Comparison of ENCODE assay signal across 12 cellular contexts in genomic region chr1:160538985-160539651, GRCh38. TPM values are rescaled to one million over a fixed set of nuclear protein-coding genes. Genes with fewer than 3 reads are reported as not detected.
DNase-seq lines count a peak whose midpoint lies in the region; ATAC-seq and TF ChIP-seq lines count a peak whose summit lies in the region.
"Had no signal": no experiment of that assay in that cellular context is flagged by ENCODE, and none has a peak within 500 bp of the region (broad histone marks: within the 10 kb centered on the region; RNA-seq: fewer than 3 reads in every experiment).

No MANE protein-coding gene starts in this region.

- DNase-seq in CD8-positive, alpha-beta T cell: no peak
- peak; percentile 35 for DNase-seq in HuH-7 (ENCODE audit: low spot score)
- no peak for DNase-seq in mesendoderm
- no peak for DNase-seq in adrenal gland
- no peak for DNase-seq in amygdala (lab: John Stamatoyannopoulos, UW)
- DNase-seq: aorta, Calu3, NCI-H2171 treated with DMSO at 0.1 percent for 48 hours, SHP77 treated with DMSO at 0.1 percent for 48 hours had no signal

- peak overlapping the region; percentile 79 for H2BK120ac ChIP-seq in mesendoderm (ENCODE audit: low read depth, low read length)

- H3K79me2 ChIP-seq in mesendoderm (ENCODE audit: control insufficient read depth, insufficient read depth, low read length): no peaks in the 10 kb centered on the region

- H3K27ac Mint-ChIP-seq in CD8-positive, alpha-beta T cell: peak overlapping the region; percentile 95
- peak overlapping the region; percentile 95 for H3K27ac Mint-ChIP-seq in activated naive CD8-positive, alpha-beta T cell

- no peaks in the 10 kb centered on the region for H3K27me3 Mint-ChIP-seq in CD8-positive, alpha-beta T cell (ENCODE audit: low read depth)
- no peaks in the 10 kb centered on the region for H3K27me3 Mint-ChIP-seq in activated naive CD8-positive, alpha-beta T cell

- no peak for TF ChIP-seq POLR2A in adrenal gland (IDR thresholded peaks at IDR 0.05)

- no peaks in the 10 kb centered on the region for H3K79me1 ChIP-seq in mesendoderm (ENCODE audit: low read length)

- intact Hi-C loops in CD8-positive, alpha-beta T cell (cut with DNase I, micrococcal nuclease): no loop called here
- intact Hi-C loops in adrenal gland (cut with DNase I): no loop called here

- no peak overlapping the region for H3K23ac ChIP-seq in mesendoderm (ENCODE audit: low read length)

- POLR2A ChIA-PET in CD8-positive, alpha-beta T cell (lab: Charles Lee): interaction anchor here (0.9 to 2.5 kb wide), 7 partner anchors 16 to 70 kb away, joined by 3 to 15 read pairs (median 3); partner anchors contain the start of gene SLAMF6

- no peak overlapping the region for H3K4me2 ChIP-seq in mesendoderm (ENCODE audit: low read length)

- H4K8ac ChIP-seq in mesendoderm (ENCODE audit: low read depth, low read length): no peak overlapping the region

- H3K4ac ChIP-seq in mesendoderm (ENCODE audit: low read depth, low read length): peak overlapping the region; percentile 55

- H3K36me3 Mint-ChIP-seq in CD8-positive, alpha-beta T cell: peaks cover 10% of the 10 kb centered on the region
- peaks cover 10% of the 10 kb centered on the region for H3K36me3 Mint-ChIP-seq in activated naive CD8-positive, alpha-beta T cell

- H3K4me1 ChIP-seq in CD8-positive, alpha-beta T cell (ENCODE audit: insufficient read depth, low read length): peaks cover 44% of the 10 kb centered on the region
- H3K4me1 ChIP-seq in mesendoderm (ENCODE audit: control insufficient read depth, low read depth, low read length) (peaks cover 13% of the 10 kb centered on the region), adrenal gland (replicated peaks in 1 of 2) (no peaks in the 10 kb centered on the region)

- TF ChIP-seq CTCF in CD8-positive, alpha-beta T cell (IDR thresholded peaks at IDR 0.05): no peak
- TF ChIP-seq CTCF in adrenal gland (IDR thresholded peaks at IDR 0.05): no peak

- no CpG with 5 or more reads among the region's 5 CpGs for WGBS in mesendoderm (ENCODE audit: extremely low coverage, insufficient coverage, low lambda C conversion rate)
- 61 to 72% (median 67%) methylated on average over 5 of the region's 5 CpGs for WGBS in adrenal gland, 4 donors

- H3K18ac ChIP-seq in mesendoderm (ENCODE audit: low read length): peak overlapping the region; percentile 86

- H3K27me3 ChIP-seq in CD8-positive, alpha-beta T cell (ENCODE audit: insufficient read depth, low read length): no peaks in the 10 kb centered on the region
- H3K27me3 ChIP-seq in mesendoderm (ENCODE audit: insufficient read depth, low read length, poor library complexity) (no peaks in the 10 kb centered on the region), adrenal gland (no peaks in the 10 kb centered on the region)

- no peak overlapping the region for H3K9ac ChIP-seq in mesendoderm (ENCODE audit: low read length)

- H3K4me3 ChIP-seq in CD8-positive, alpha-beta T cell (ENCODE audit: low read depth, low read length): no peak overlapping the region
- H3K4me3 ChIP-seq in mesendoderm (ENCODE audit: low read length): no peak overlapping the region
- H3K4me3 ChIP-seq in adrenal gland: no peak overlapping the region

- H3K4me3 Mint-ChIP-seq in CD8-positive, alpha-beta T cell: peak overlapping the region; percentile 20
- H3K4me3 Mint-ChIP-seq in activated naive CD8-positive, alpha-beta T cell: peak overlapping the region; percentile 70

- peak overlapping the region; percentile 36 for H2BK5ac ChIP-seq in mesendoderm (ENCODE audit: low read length)

- H2AK5ac ChIP-seq in mesendoderm (ENCODE audit: low read length): peak overlapping the region; percentile 95

- H3K36me3 ChIP-seq in CD8-positive, alpha-beta T cell (ENCODE audit: insufficient read depth, low read length): no peaks in the 10 kb centered on the region
- H3K36me3 ChIP-seq in mesendoderm (ENCODE audit: control insufficient read depth, insufficient read depth, low read length) (no peaks in the 10 kb centered on the region), adrenal gland (replicated peaks in 1 of 2) (no peaks in the 10 kb centered on the region)

- CTCF ChIA-PET in CD8-positive, alpha-beta T cell (lab: Charles Lee): interaction anchor here (0.9 to 3.0 kb wide), 8 partner anchors 10 to 111 kb away, joined by 3 to 21 read pairs (median 5); partner anchors contain the start of gene SLAMF6

- ATAC-seq in CD8-positive, alpha-beta T cell: no peak
- no peak for ATAC-seq in GM21423 (IDR thresholded peaks at IDR 0.05; ENCODE audit: unreplicated experiment)
- no peak for ATAC-seq in GM18907 (IDR thresholded peaks at IDR 0.05; ENCODE audit: unreplicated experiment)

- H4K5ac ChIP-seq in mesendoderm (ENCODE audit: low read length): no peak overlapping the region

- H3K4me1 Mint-ChIP-seq in CD8-positive, alpha-beta T cell (ENCODE audit: low read depth): peaks cover 47% of the 10 kb centered on the region
- H3K4me1 Mint-ChIP-seq in activated naive CD8-positive, alpha-beta T cell (ENCODE audit: low read depth): peaks cover 53% of the 10 kb centered on the region

- peaks cover 4% of the 10 kb centered on the region for H3K9me3 ChIP-seq in CD8-positive, alpha-beta T cell (ENCODE audit: low read length)
- H3K9me3 ChIP-seq in adrenal gland (replicated peaks in 1 of 3): peaks cover 0 to 9% (median 4%) of the 10 kb centered on the region in 3 donors

- no peak overlapping the region for H3K56ac ChIP-seq in mesendoderm (ENCODE audit: low read length)

- no peak overlapping the region for H3K27ac ChIP-seq in CD8-positive, alpha-beta T cell (ENCODE audit: low read depth, low read length)
- peak overlapping the region; percentile 73 for H3K27ac ChIP-seq in mesendoderm (ENCODE audit: low read depth, low read length)
- no peak overlapping the region for H3K27ac ChIP-seq in adrenal gland

- H2BK15ac ChIP-seq in mesendoderm (replicated peaks; ENCODE audit: low read depth): peak overlapping the region; percentile 28

- H3K9me3 Mint-ChIP-seq in CD8-positive, alpha-beta T cell: peaks cover 4% of the 10 kb centered on the region
- H3K9me3 Mint-ChIP-seq in activated naive CD8-positive, alpha-beta T cell (ENCODE audit: low read depth): no peaks in the 10 kb centered on the region

RNA-seq across cellular contexts. Expression of gene SLAMF6, which starts 16.1 kb away (rescaled TPM):
- 1 to 10 TPM; 4.6 to 5.2 TPM for total RNA-seq in CD8-positive, alpha-beta T cell
- 0.04 TPM for polyA plus RNA-seq in mesendoderm (2013, experiment 1 of 2)
- 0.01 TPM for polyA plus RNA-seq in mesendoderm (2013, experiment 2 of 2)
- total RNA-seq in adrenal gland: 1 to 10 TPM in 4 of 8 donors, under 1 TPM in 3, not detected in 1; 0.21 to 1.8 (median 1.0) TPM
- 1 to 10 TPM in 1 of 3 donors, under 1 TPM in 2; 0.47 to 1.2 (median 0.97) TPM for polyA plus RNA-seq in adrenal gland
- total RNA-seq: Calu3 had no signal

RNA-seq across cellular contexts. Expression of gene CD84, which starts 40.2 kb away (rescaled TPM):
- total RNA-seq in CD8-positive, alpha-beta T cell: 10 to 100 TPM; 28.3 to 31.7 TPM
- polyA plus RNA-seq in mesendoderm (2013, experiment 1 of 2): not detected
- polyA plus RNA-seq in mesendoderm (2013, experiment 2 of 2): not detected
- total RNA-seq in adrenal gland: 10 to 100 TPM in 7 of 8 donors, 1 to 10 TPM in 1; 5.4 to 29.9 (median 14.8) TPM
- 1 to 10 TPM; 1.0 to 4.0 (median 3.2) TPM for polyA plus RNA-seq in adrenal gland
- total RNA-seq: Calu3 had no signal
